Comparison of ENCODE assay signal across 29 cellular contexts in genomic region chr4:6778435-6778834, GRCh38. TPM values are rescaled to one million over a fixed set of nuclear protein-coding genes. Genes with fewer than 3 reads are reported as not detected.
DNase-seq lines count a peak whose midpoint lies in the region; ATAC-seq, FAIRE-seq and TF ChIP-seq lines count a peak whose summit lies in the region.
"Had no signal": no experiment of that assay in that cellular context is flagged by ENCODE, and none has a peak within 500 bp of the region (broad histone marks: within the 10 kb centered on the region; RNA-seq: fewer than 3 reads in every experiment).

No MANE protein-coding gene starts in this region.

- H4K5ac ChIP-seq in H9 (ENCODE audit: insufficient read length, low read depth, low read length), result no peak overlapping the region

- H2AFZ ChIP-seq in K562 (ENCODE audit: low read depth, low read length), result no peak overlapping the region; the same call in 1 of the 2 replicates
- H2AFZ ChIP-seq in H9 (ENCODE audit: low read length), result no peak overlapping the region

- no peak overlapping the region for H2BK120ac ChIP-seq in H9 (ENCODE audit: low read depth, low read length, poor library complexity, severe bottlenecking)

- H2BK12ac ChIP-seq in H9 (ENCODE audit: insufficient read length, low read depth, low read length), result no peak overlapping the region

- no peaks in the 10 kb centered on the region for H3K36me3 Mint-ChIP-seq in T-helper 2 cell treated with Interferon-gamma antibody and Interleukin-4, amounts not matched to agents 5 μg/mL and 100 μg/mL, for 36 hours (ENCODE audit: low read depth)
- no peaks in the 10 kb centered on the region for H3K36me3 Mint-ChIP-seq in neural crest cell (ENCODE audit: low read depth)
- H3K36me3 Mint-ChIP-seq in H9 (ENCODE audit: insufficient read depth in 1 of 3, low read depth in 3 of 3), result no peaks in the 10 kb centered on the region
- H3K36me3 Mint-ChIP-seq: memory B cell had no signal

- H3K4ac ChIP-seq in H9 (ENCODE audit: low read depth, low read length), result no peak overlapping the region

- H3K27ac Mint-ChIP-seq in T-helper 2 cell treated with Interferon-gamma antibody and Interleukin-4, amounts not matched to agents 5 μg/mL and 100 μg/mL, for 36 hours, result peak overlapping the region; percentile 87
- peak overlapping the region; percentile 20 for H3K27ac Mint-ChIP-seq in neural crest cell (ENCODE audit: unreplicated experiment)
- H3K27ac Mint-ChIP-seq in H9, result no peak overlapping the region; a peak in 1 of 7 replicates
- H3K27ac Mint-ChIP-seq: memory B cell, progenitor cell of endocrine pancreas had no signal

- H3K27me3 ChIP-seq in DOHH2 (ENCODE audit: control insufficient read depth, low read length) (peaks cover 6% of the 10 kb centered on the region; the same call in 1 of the 2 replicates), K562 (ENCODE audit: control insufficient read depth in 2 of 2, insufficient read depth in 2 of 2, low read length in 2 of 2) (no peaks in the 10 kb centered on the region), H9 (ENCODE audit: insufficient read depth, low read length) (no peaks in the 10 kb centered on the region)
- H3K27me3 ChIP-seq: colonic mucosa, heart right ventricle, thyroid gland had no signal

- H2AK5ac ChIP-seq in H9 (ENCODE audit: insufficient read length, low read length), result no peak overlapping the region

- H4K20me1 ChIP-seq in DOHH2 (ENCODE audit: control insufficient read depth, insufficient read depth, low read depth, low read length) (no peaks in the 10 kb centered on the region), K562 (replicated peaks; ENCODE audit: control insufficient read depth, insufficient read depth, low read length) (no peaks in the 10 kb centered on the region), H9 (ENCODE audit: control insufficient read depth, insufficient read depth, insufficient read length) (no peaks in the 10 kb centered on the region)

- intact Hi-C loops in K562 (cut with micrococcal nuclease), result no loop called here

- H3K9ac ChIP-seq in K562 (ENCODE audit: insufficient read depth in 1 of 2, low read depth in 2 of 2, low read length in 2 of 2) (no peak overlapping the region), H9 (ENCODE audit: extremely low read depth, insufficient read length, low read length) (no peak overlapping the region)

- H3K36me3 ChIP-seq in DOHH2 (ENCODE audit: control insufficient read depth, low read length), result peaks cover 4% of the 10 kb centered on the region; the same call in 1 of the 2 replicates
- no peaks in the 10 kb centered on the region for H3K36me3 ChIP-seq in K562 (ENCODE audit: control insufficient read depth, insufficient read depth, low read length)
- H3K36me3 ChIP-seq: colonic mucosa, esophagus muscularis mucosa, heart right ventricle, stomach, thyroid gland had no signal

- no peak overlapping the region for H3T11ph ChIP-seq in H9 (ENCODE audit: low read length)

- no peak overlapping the region for H3K18ac ChIP-seq in H9 (ENCODE audit: insufficient read length, low read depth, low read length)

- H2BK5ac ChIP-seq in H9 (ENCODE audit: insufficient read length, low read length), result no peak overlapping the region

- CTCF ChIA-PET in K562 (lab: Yijun Ruan, JAX; ENCODE audit: low intra/inter-chr PET ratio), result no interaction called here

- H3K56ac ChIP-seq in H9 (ENCODE audit: insufficient read length, low read depth, low read length), result no peak overlapping the region

- no peaks in the 10 kb centered on the region for H3K9me1 ChIP-seq in K562 (ENCODE audit: control insufficient read depth, insufficient read depth, low read length)

- no peak overlapping the region for H4K91ac ChIP-seq in H9 (ENCODE audit: insufficient read length, low read depth, low read length)

- TF ChIP-seq EP300 in K562 (IDR thresholded peaks at IDR 0.05; ENCODE audit: low read length), result no peak

- no peak for DNase-seq in T-helper 2 cell treated with Interferon-gamma antibody and Interleukin-4, amounts not matched to agents 5 μg/mL and 100 μg/mL, for 36 hours (ENCODE audit: low spot score)
- DNase-seq in T-helper 2 cell (no peak), K562 (ENCODE audit: extremely low read depth in 1 of 4, low spot score in 3 of 4) (no peak), neural crest cell (ENCODE audit: low read depth, low spot score) (no peak), DMS153 (lab: John Stamatoyannopoulos, UW) (no peak), SKM-1 (lab: John Stamatoyannopoulos, UW; ENCODE audit: unreplicated experiment) (no peak), H9 (no peak)
- DNase-seq: 8988T; activated CD4-positive, alpha-beta T cell treated with anti-CD3 and anti-CD28 coated beads, Interleukin-2, amount 50 U/mL, for 48 hours; activated naive CD4-positive, alpha-beta T cell treated with Interleukin-2 at 50 U/mL for 16 hours; colonic mucosa; foreskin keratinocyte; H7; heart right ventricle; IMR-90; NCI-H1092; NCI-H1694 treated with DMSO at 0.1 percent for 48 hours; NCI-H524 treated with DMSO at 0.1 percent for 48 hours; NK-92 treated with Interleukin-12 subunit alpha and Interleukin-12 subunit beta, amount 100 ng/mL, for 24 hours; SHP77; stomach; thyroid gland had no signal

- H2BK15ac ChIP-seq in H9 (ENCODE audit: low read depth, low read length), result no peak overlapping the region

- H3K4me3 ChIP-seq in DOHH2 (ENCODE audit: low read length) (no peak overlapping the region), K562 (no peak overlapping the region)
- H3K4me3 ChIP-seq: colonic mucosa, esophagus muscularis mucosa, heart right ventricle, stomach, thyroid gland had no signal

- H3K4me1 Mint-ChIP-seq in T-helper 2 cell treated with Interferon-gamma antibody and Interleukin-4, amounts not matched to agents 5 μg/mL and 100 μg/mL, for 36 hours (ENCODE audit: low read depth), result peaks cover 53% of the 10 kb centered on the region
- peaks cover 47% of the 10 kb centered on the region for H3K4me1 Mint-ChIP-seq in neural crest cell
- peaks cover 27 to 36% of the 10 kb centered on the region in 2 experiments for H3K4me1 Mint-ChIP-seq in H9

- H3K79me1 ChIP-seq in H9 (ENCODE audit: insufficient read depth, low read depth, low read length, poor library complexity, severe bottlenecking), result no peaks in the 10 kb centered on the region

- H3K4me1 ChIP-seq in DOHH2 (ENCODE audit: control insufficient read depth, low read length), result peaks cover 28% of the 10 kb centered on the region
- H3K4me1 ChIP-seq in K562 (replicated peaks in 1 of 2; ENCODE audit: control insufficient read depth in 2 of 2, insufficient read depth in 2 of 2, low read length in 2 of 2), result peaks cover 17 to 28% of the 10 kb centered on the region in 2 experiments; a peak in 4 of 5 replicates
- H3K4me1 ChIP-seq in H9 (ENCODE audit: insufficient read depth, low read length), result 0 out of 2 replicates have a peak, but pooled peaks cover 3% of the 10 kb centered on the region

- peaks cover 5% of the 10 kb centered on the region for H3K79me2 ChIP-seq in DOHH2 (ENCODE audit: control insufficient read depth, low read length)
- H3K79me2 ChIP-seq in K562 (ENCODE audit: control insufficient read depth, insufficient read depth, low read length), result peaks cover 7% of the 10 kb centered on the region
- H3K79me2 ChIP-seq in H9 (ENCODE audit: insufficient read depth, low read length), result no peaks in the 10 kb centered on the region

- TF ChIP-seq CTCF in DOHH2 (IDR thresholded peaks at IDR 0.05; ENCODE audit: low read depth, low read length, poor library complexity, severe bottlenecking) (no peak), K562 (IDR thresholded peaks at IDR 0.05 in 2 of 3, conservative IDR thresholded peaks at IDR 0.05 in 1 of 3; ENCODE audit: insufficient read depth in 2 of 3, low read depth in 1 of 3, low read length in 3 of 3) (no peak), neural crest cell (conservative IDR thresholded peaks at IDR 0.05) (no peak), H9 (conservative IDR thresholded peaks at IDR 0.05) (no peak)

- ATAC-seq in K562, result no peak
- ATAC-seq: activated CD4-positive, CD25-positive, alpha-beta regulatory T cell treated with anti-CD3 and anti-CD28 coated beads, Interleukin-2, amount 50 U/mL, for 24 hours; foreskin keratinocyte; heart right ventricle had no signal

- TF ChIP-seq RAD21 in K562 (CRISPR knock-in tag; conservative IDR thresholded peaks at IDR 0.05 in 1 of 2, IDR thresholded peaks at IDR 0.05 in 1 of 2), result no peak

- no peaks in the 10 kb centered on the region for H3K23me2 ChIP-seq in H9 (ENCODE audit: insufficient read length, low read depth, low read length, poor library complexity, severe bottlenecking)

- no peak overlapping the region for H3K27ac ChIP-seq in DOHH2 (ENCODE audit: low read depth, low read length)
- H3K27ac ChIP-seq in K562 (ENCODE audit: extremely low read depth, low read depth, low read length), result no peak overlapping the region
- no peak overlapping the region for H3K27ac ChIP-seq in H9 (ENCODE audit: insufficient read length, low read depth, low read length)
- H3K27ac ChIP-seq: colonic mucosa, esophagus muscularis mucosa, foreskin keratinocyte, stomach, thyroid gland had no signal

- TF ChIP-seq POLR2A in K562 (conservative IDR thresholded peaks at IDR 0.05), result no peak

- 57% methylated on average over 5 of the region's 5 CpGs for WGBS in K562 (ENCODE audit: insufficient coverage, low coverage, missing lambda C conversion rate)
- no CpG with 5 or more reads among the region's 5 CpGs for WGBS in H9 (ENCODE audit: extremely low coverage, insufficient read length, low lambda C conversion rate)

- H3K9me3 ChIP-seq in DOHH2 (ENCODE audit: control insufficient read depth, insufficient read depth, low read length) (no peaks in the 10 kb centered on the region), K562 (replicated peaks; ENCODE audit: control insufficient read depth, insufficient read depth, low read depth, low read length) (no peaks in the 10 kb centered on the region), H9 (ENCODE audit: control insufficient read depth, low read depth, low read length) (no peaks in the 10 kb centered on the region)
- H3K9me3 ChIP-seq: colonic mucosa, esophagus muscularis mucosa, heart right ventricle, stomach, thyroid gland had no signal

- no peak overlapping the region for H3K14ac ChIP-seq in H9 (ENCODE audit: insufficient read depth, low read length)

- no peak overlapping the region for H3K23ac ChIP-seq in H9 (ENCODE audit: insufficient read length, low read depth, low read length)

- no peak overlapping the region for H2BK20ac ChIP-seq in H9 (ENCODE audit: low read depth, low read length, poor library complexity, severe bottlenecking)

- peak overlapping the region; percentile 60; the same call in 1 of the 2 replicates for H3K4me2 ChIP-seq in DOHH2 (ENCODE audit: low read length)
- no peak overlapping the region for H3K4me2 ChIP-seq in K562 (ENCODE audit: insufficient read depth, low read length)
- H3K4me2 ChIP-seq in H9 (ENCODE audit: insufficient read depth, insufficient read length, low read length), result no peak overlapping the region

- peaks cover 16% of the 10 kb centered on the region for H3F3A ChIP-seq in DOHH2 (ENCODE audit: control insufficient read depth, insufficient read depth)

- no peaks in the 10 kb centered on the region for H3K9me2 ChIP-seq in DOHH2 (replicated peaks; ENCODE audit: control insufficient read depth, low read length)

- H3K4me3 Mint-ChIP-seq in T-helper 2 cell treated with Interferon-gamma antibody and Interleukin-4, amounts not matched to agents 5 μg/mL and 100 μg/mL, for 36 hours, result no peak overlapping the region
- H3K4me3 Mint-ChIP-seq in neural crest cell, result peak overlapping the region; percentile 37
- H3K4me3 Mint-ChIP-seq in H9, result no peak overlapping the region

- no peaks in the 10 kb centered on the region for H3K9me3 Mint-ChIP-seq in T-helper 2 cell treated with Interferon-gamma antibody and Interleukin-4, amounts not matched to agents 5 μg/mL and 100 μg/mL, for 36 hours
- no peaks in the 10 kb centered on the region for H3K9me3 Mint-ChIP-seq in neural crest cell
- no peaks in the 10 kb centered on the region; a peak in 1 of 5 replicates for H3K9me3 Mint-ChIP-seq in H9
- H3K9me3 Mint-ChIP-seq: memory B cell had no signal

- in situ Hi-C loops in K562 (cut with MboI), result no loop called here

- POLR2A ChIA-PET in K562 (lab: Yijun Ruan, JAX), result no interaction called here

- H4K8ac ChIP-seq in H9 (replicated peaks; ENCODE audit: insufficient read length, low read depth, low read length), result no peak overlapping the region

- peaks cover under 1% of the 10 kb centered on the region for H3K27me3 Mint-ChIP-seq in T-helper 2 cell treated with Interferon-gamma antibody and Interleukin-4, amounts not matched to agents 5 μg/mL and 100 μg/mL, for 36 hours (ENCODE audit: low read depth)
- H3K27me3 Mint-ChIP-seq in neural crest cell (ENCODE audit: low read depth) (peaks cover 12% of the 10 kb centered on the region), H9 (ENCODE audit: low read depth) (peaks cover 41% of the 10 kb centered on the region)

- no peak for FAIRE-seq in K562 (lab: Jason Lieb, UNC)
- FAIRE-seq: bronchial epithelial cell, G401.6 had no signal

- no TSS peak for BruUV-seq in K562 (replicated peaks; lab: Mats Ljungman, UMichigan)

RNA-seq across cellular contexts. Expression of gene KIAA0232, which starts 4.1 kb away (rescaled TPM):
- total RNA-seq in K562 (2011; cell fraction: chromatin; rRNA removed; ENCODE audit: low replicate concordance), result 83.2 and 85.7 TPM in 2 replicates
- 15.8 and 19.9 TPM in 2 replicates for total RNA-seq in K562 (2011; cell fraction: nucleolus; rRNA removed)
- 25.1 and 27.5 TPM in 2 replicates for total RNA-seq in K562 (2011; cell fraction: nucleoplasm; rRNA removed)
- total RNA-seq in K562 (2014; rRNA removed), result 9.0 and 9.5 TPM in 2 replicates
- 16.0 and 18.7 TPM in 2 replicates for total RNA-seq in K562 (2014; rRNA removed; fragmentation: Illumina TruSeq; extraction: Trizol)
- total RNA-seq in K562 (2015; rRNA removed; fragmentation: Illumina TruSeq; extraction: Trizol), result 13.0 and 13.6 TPM in 2 replicates
- total RNA-seq in K562 (2021), result 14.7 TPM in 2 replicates
- 17.4 and 17.9 TPM in 2 replicates for polyA plus RNA-seq in K562 (2011; rRNA removed)
- polyA plus RNA-seq in K562 (2011; cell fraction: cytosol; rRNA removed), result 6.1 and 8.0 TPM in 2 replicates
- polyA plus RNA-seq in K562 (2011; cell fraction: nucleus; rRNA removed), result 14.6 and 18.0 TPM in 2 replicates
- polyA plus RNA-seq in K562 (2012), result 7.9 and 12.6 TPM in 2 replicates
- polyA plus RNA-seq in K562 (2014; fragmentation: Illumina TruSeq; extraction: Trizol), result 11.8 and 13.0 TPM in 2 replicates
- 1 to 10 TPM; 3.5 to 4.2 TPM for polyA plus RNA-seq in K562 (2014; fragmentation: Nextera tagmentation; extraction: Ambion mirVana)
- polyA plus RNA-seq in K562 (2014; rRNA removed), result 10.1 and 11.9 TPM in 2 replicates
- polyA minus RNA-seq in K562 (2011; rRNA and poly(A)+ RNA removed), result 26.5 and 30.1 TPM in 2 replicates
- 7.4 and 10.6 TPM in 2 replicates for polyA minus RNA-seq in K562 (2011; cell fraction: cytosol; rRNA and poly(A)+ RNA removed)
- 15.9 and 24.1 TPM in 2 replicates for polyA minus RNA-seq in K562 (2011; cell fraction: nucleus; rRNA and poly(A)+ RNA removed)
- total RNA-seq in neural crest cell, result 40.1 and 41.7 TPM in 2 replicates
- 24.9 and 28.5 TPM in 2 replicates for total RNA-seq in H9 (2021)

Comparison
In these comparisons a context has a peak if more than half of its experiments do, and no peak if none do; other contexts are left out.
1. H3K27ac Mint-ChIP-seq: peak in T-helper 2 cell treated with Interferon-gamma antibody and Interleukin-4, amounts not matched to agents 5 μg/mL and 100 μg/mL, for 36 hours (single experiment) and neural crest cell (single experiment); none in H9 (0 of 3).